ENCODE assay signal across 21 cellular contexts in genomic region chr4:41597494-41597893, GRCh38. TPM values are rescaled to one million over a fixed set of nuclear protein-coding genes. Genes with fewer than 3 reads are reported as not detected.
DNase-seq lines count a peak whose midpoint lies in the region; ATAC-seq, FAIRE-seq and TF ChIP-seq lines count a peak whose summit lies in the region.
"Had no signal": no experiment of that assay in that cellular context is flagged by ENCODE, and none has a peak within 500 bp of the region (broad histone marks: within the 10 kb centered on the region; RNA-seq: fewer than 3 reads in every experiment).

No MANE protein-coding gene starts in this region.

- no peak overlapping the region for H2AFZ ChIP-seq in trophoblast cell (ENCODE audit: insufficient read depth, low read length, poor library complexity)
- no peak overlapping the region for H2AFZ ChIP-seq in osteoblast (ENCODE audit: low read length)

- H3K4me3 ChIP-seq in A549 = no peak overlapping the region
- no peak overlapping the region for H3K4me3 ChIP-seq in HEK293 (ENCODE audit: low read depth, low read length)
- H3K4me3 ChIP-seq in trophoblast cell (ENCODE audit: low read depth, low read length) = no peak overlapping the region
- no peak overlapping the region for H3K4me3 ChIP-seq in osteoblast (ENCODE audit: insufficient read depth, low read length)
- H3K4me3 ChIP-seq: BLaER1 had no signal

- no peak overlapping the region for H4K12ac ChIP-seq in trophoblast cell (ENCODE audit: low read depth, low read length)

- TF ChIP-seq POLR2A in A549 (IDR thresholded peaks at IDR 0.05; ENCODE audit: low read length) = no peak

- CTCF ChIA-PET in A549 (lab: Yijun Ruan, JAX) (interaction anchor here (0.9 kb wide), 1 partner anchor 96 kb away, joined by 3 read pairs; no protein-coding TSS in a partner anchor), HEK293 (lab: Yijun Ruan, JAX) (no interaction called here)
- CTCF ChIA-PET in activated CD4-positive, alpha-beta memory T cell treated with anti-CD3 and anti-CD28 coated beads, Interleukin-2, amount 10 ng/mL, durations not matched to agents 7 days and 5 days (lab: Charles Lee) = no interaction called here

- no peak overlapping the region for H4K8ac ChIP-seq in trophoblast cell (ENCODE audit: low read depth, low read length)

- no peak overlapping the region for H2BK12ac ChIP-seq in trophoblast cell (ENCODE audit: low read length)

- no peak overlapping the region for H3K4me3 Mint-ChIP-seq in activated CD4-positive, alpha-beta memory T cell treated with anti-CD3 and anti-CD28 coated beads, Interleukin-2, amount 10 ng/mL, durations not matched to agents 7 days and 5 days
- H3K4me3 Mint-ChIP-seq: CD4-positive, alpha-beta T cell; CD8-positive, alpha-beta T cell had no signal

- H3K9ac ChIP-seq in trophoblast cell (ENCODE audit: low read length) = no peak overlapping the region
- H3K9ac ChIP-seq: BLaER1 had no signal

- H3K9me3 Mint-ChIP-seq in activated CD4-positive, alpha-beta memory T cell treated with anti-CD3 and anti-CD28 coated beads, Interleukin-2, amount 10 ng/mL, durations not matched to agents 7 days and 5 days = no peaks in the 10 kb centered on the region
- H3K9me3 Mint-ChIP-seq: CD8-positive, alpha-beta T cell had no signal

- H4K20me1 ChIP-seq in osteoblast (ENCODE audit: insufficient read depth, low read length) = no peaks in the 10 kb centered on the region
- H4K20me1 ChIP-seq: BLaER1 had no signal

- TF ChIP-seq CTCF in A549 (IDR thresholded peaks at IDR 0.05) = no peak
- TF ChIP-seq CTCF in HEK293 (tag by site-specific recombination; IDR thresholded peaks at IDR 0.05) = no peak
- TF ChIP-seq CTCF in osteoblast (IDR thresholded peaks at IDR 0.05; ENCODE audit: extremely low read depth, low read depth, low read length) = no peak

- no peak for FAIRE-seq in A549 (lab: Jason Lieb, UNC)
- FAIRE-seq: D721Med, G401.6, GM12891, GM19239 had no signal

- no peak overlapping the region for H3K4ac ChIP-seq in trophoblast cell (ENCODE audit: low read depth, low read length)

- intact Hi-C loops in Right ventricle myocardium inferior (cut with DNase I) = no loop called here

- peaks cover 79% of the 10 kb centered on the region for H3K4me1 ChIP-seq in A549
- peaks cover 4% of the 10 kb centered on the region; the same call in 1 of the 2 replicates for H3K4me1 ChIP-seq in HEK293 (ENCODE audit: control insufficient read depth, insufficient read depth, low read length)
- no peaks in the 10 kb centered on the region for H3K4me1 ChIP-seq in trophoblast cell (ENCODE audit: control insufficient read depth in 1 of 2, insufficient read depth in 2 of 2, low read length in 2 of 2)
- no peaks in the 10 kb centered on the region for H3K4me1 ChIP-seq in osteoblast (ENCODE audit: insufficient read depth, low read length)

- DNase-seq in A549 (ENCODE audit: low read depth in 1 of 2, low spot score in 1 of 2) (no peak), trophoblast cell (peak; percentile 32 to 74), osteoblast (ENCODE audit: insufficient read length, low spot score, missing footprints) (no peak), Right ventricle myocardium inferior (ENCODE audit: missing footprints) (no peak)
- DNase-seq in activated CD4-positive, alpha-beta memory T cell treated with anti-CD3 and anti-CD28 coated beads, Interleukin-2, amount 10 ng/mL, durations not matched to agents 7 days and 5 days = no peak
- DNase-seq: ACHN; BE2C; C1 segment of cervical spinal cord; Caco-2; Calu3; CD4-positive, alpha-beta T cell; CD8-positive, alpha-beta T cell; DMS79 treated with DMSO at 0.1 percent for 48 hours; GF-D8 had no signal

- H3K27ac Mint-ChIP-seq in activated CD4-positive, alpha-beta memory T cell treated with anti-CD3 and anti-CD28 coated beads, Interleukin-2, amount 10 ng/mL, durations not matched to agents 7 days and 5 days = no peak overlapping the region
- H3K27ac Mint-ChIP-seq: CD4-positive, alpha-beta T cell; CD8-positive, alpha-beta T cell had no signal

- H3K9me3 ChIP-seq in A549 (no peaks in the 10 kb centered on the region), HEK293 (ENCODE audit: control insufficient read depth, insufficient read depth, low read depth, low read length) (no peaks in the 10 kb centered on the region), trophoblast cell (ENCODE audit: insufficient read depth, low read depth, low read length) (no peaks in the 10 kb centered on the region), osteoblast (ENCODE audit: low read depth, low read length) (no peaks in the 10 kb centered on the region)
- H3K9me3 ChIP-seq: BE2C, BLaER1, Caco-2 had no signal

- TF ChIP-seq RAD21 in A549 (conservative IDR thresholded peaks at IDR 0.05 in 1 of 2, IDR thresholded peaks at IDR 0.05 in 1 of 2) = no peak

- H2AK5ac ChIP-seq in trophoblast cell (ENCODE audit: low read length) = no peak overlapping the region

- no peak overlapping the region for H4K91ac ChIP-seq in trophoblast cell (ENCODE audit: low read depth, low read length)

- ATAC-seq in A549 (no peak), Right ventricle myocardium inferior (no peak)
- ATAC-seq: CD8-positive, alpha-beta T cell had no signal

- no peak overlapping the region for H3K18ac ChIP-seq in trophoblast cell (ENCODE audit: low read length)

- no peaks in the 10 kb centered on the region for H3K27me3 Mint-ChIP-seq in activated CD4-positive, alpha-beta memory T cell treated with anti-CD3 and anti-CD28 coated beads, Interleukin-2, amount 10 ng/mL, durations not matched to agents 7 days and 5 days

- H3K4me2 ChIP-seq in A549 (peak overlapping the region; percentile 78), trophoblast cell (ENCODE audit: low read length) (no peak overlapping the region), osteoblast (ENCODE audit: insufficient read depth, low read length) (no peak overlapping the region)
- H3K4me2 ChIP-seq: BLaER1 had no signal

- H3K36me3 ChIP-seq in HEK293 (ENCODE audit: control insufficient read depth in 2 of 2, insufficient read depth in 1 of 2, low read length in 2 of 2) = no peaks in the 10 kb centered on the region
- H3K36me3 ChIP-seq in trophoblast cell (ENCODE audit: control insufficient read depth in 1 of 2, insufficient read depth in 2 of 2, low read length in 2 of 2) = no peaks in the 10 kb centered on the region
- no peaks in the 10 kb centered on the region for H3K36me3 ChIP-seq in osteoblast (ENCODE audit: insufficient read depth, low read length)
- H3K36me3 ChIP-seq: BE2C, BLaER1 had no signal

- no peak overlapping the region for H2BK120ac ChIP-seq in trophoblast cell (ENCODE audit: insufficient read depth, low read length, poor library complexity)

- H3K27ac ChIP-seq in A549 (peak overlapping the region in 1 of 2 experiments; percentile 49; a peak in 3 of 6 replicates), HEK293 (ENCODE audit: extremely low read depth, low read depth, low read length) (no peak overlapping the region), trophoblast cell (ENCODE audit: low read depth, low read length) (no peak overlapping the region), osteoblast (ENCODE audit: low read depth, low read length) (no peak overlapping the region)
- H3K27ac ChIP-seq: 22Rv1, BLaER1 had no signal

- no peaks in the 10 kb centered on the region for H3K4me1 Mint-ChIP-seq in activated CD4-positive, alpha-beta memory T cell treated with anti-CD3 and anti-CD28 coated beads, Interleukin-2, amount 10 ng/mL, durations not matched to agents 7 days and 5 days

- H3K27me3 ChIP-seq in trophoblast cell (ENCODE audit: insufficient read depth, low read length) = no peaks in the 10 kb centered on the region
- no peaks in the 10 kb centered on the region for H3K27me3 ChIP-seq in osteoblast (ENCODE audit: insufficient read depth, low read length)
- H3K27me3 ChIP-seq: BE2C, BLaER1 had no signal

- POLR2A ChIA-PET in A549 (lab: Yijun Ruan, JAX) (no interaction called here), HEK293 (lab: Yijun Ruan, JAX) (no interaction called here)
- POLR2A ChIA-PET in activated CD4-positive, alpha-beta memory T cell treated with anti-CD3 and anti-CD28 coated beads, Interleukin-2, amount 10 ng/mL, durations not matched to agents 7 days and 5 days (lab: Charles Lee) = no interaction called here

- H3K79me2 ChIP-seq in trophoblast cell (ENCODE audit: control insufficient read depth, insufficient read depth, low read length, poor library complexity) = no peaks in the 10 kb centered on the region
- no peaks in the 10 kb centered on the region for H3K79me2 ChIP-seq in osteoblast (ENCODE audit: insufficient read depth, low read length)

- H2BK5ac ChIP-seq in trophoblast cell (ENCODE audit: low read depth, low read length, poor library complexity) = no peak overlapping the region

- H3K79me1 ChIP-seq in trophoblast cell (ENCODE audit: low read length) = no peaks in the 10 kb centered on the region

- H3K23ac ChIP-seq in trophoblast cell (ENCODE audit: low read length) = no peak overlapping the region

- H3K36me3 Mint-ChIP-seq in activated CD4-positive, alpha-beta memory T cell treated with anti-CD3 and anti-CD28 coated beads, Interleukin-2, amount 10 ng/mL, durations not matched to agents 7 days and 5 days (ENCODE audit: low read depth) = no peaks in the 10 kb centered on the region
- H3K36me3 Mint-ChIP-seq: CD8-positive, alpha-beta T cell had no signal

- no peak overlapping the region for H3K14ac ChIP-seq in trophoblast cell (ENCODE audit: low read length)

- TF ChIP-seq EP300 in A549 (IDR thresholded peaks at IDR 0.05) = no peak

TF ChIP-seq in A549, 52 proteins besides CTCF, POLR2A, EP300 and RAD21:
- TF ChIP-seq CEBPB (IDR thresholded peaks at IDR 0.05) (no peak), RFX5 (IDR thresholded peaks at IDR 0.05) (no peak), NPAS2 (CRISPR knock-in tag; IDR thresholded peaks at IDR 0.05; ENCODE audit: borderline replicate concordance) (no peak), HOXA7 (CRISPR knock-in tag; IDR thresholded peaks at IDR 0.05) (no peak)
TF ChIP-seq in A549: peak in this region for 0.

TF ChIP-seq in HEK293, 187 proteins besides CTCF, POLR2A, EP300 and RAD21 (continues in another document):
- TF ChIP-seq ZNF10 (tag by site-specific recombination; IDR thresholded peaks at IDR 0.05) = peak; percentile 81

RNA-seq across cellular contexts. Expression of gene LIMCH1, which starts 59.5 kb away (rescaled TPM):
- polyA plus RNA-seq in A549 (2011; rRNA removed) = 88.9 and 96.6 TPM in 2 replicates
- 23.0 and 23.6 TPM in 2 replicates for polyA plus RNA-seq in A549 (2012; cell fraction: cytosol; rRNA removed)
- 111 and 136 TPM in 2 replicates for polyA plus RNA-seq in A549 (2012; cell fraction: nucleus; rRNA removed)
- polyA plus RNA-seq in A549 (2017; fragmentation: RNase III; extraction: RNeasy Plus Mini Kit Qiagen cat#74134 plus additional on column Dnase treatment) = 51.6 to 53.9 TPM (median 52.9 TPM) in 3 replicates
- 103 and 125 TPM in 2 replicates for polyA minus RNA-seq in A549 (2011; rRNA and poly(A)+ RNA removed)
- 38.8 and 40.1 TPM in 2 replicates for polyA plus RNA-seq in trophoblast cell (2013)
- 6.5 and 9.0 TPM in 2 replicates for total RNA-seq in osteoblast
- total RNA-seq in activated CD4-positive, alpha-beta memory T cell treated with anti-CD3 and anti-CD28 coated beads, Interleukin-2, amount 10 ng/mL, durations not matched to agents 7 days and 5 days = not detected
- 294 TPM for total RNA-seq in Right ventricle myocardium inferior
- total RNA-seq: CD4-positive, alpha-beta T cell; CD8-positive, alpha-beta T cell had no signal

Comparison
In these comparisons a context has a peak if more than half of its experiments do, and no peak if none do; other contexts are left out.
1. DNase-seq: peak in trophoblast cell (2 of 2); none in A549 (0 of 2), osteoblast (single experiment), activated CD4-positive, alpha-beta memory T cell treated with anti-CD3 and anti-CD28 coated beads, Interleukin-2, amount 10 ng/mL, durations not matched to agents 7 days and 5 days (single experiment) and Right ventricle myocardium inferior (single experiment).
2. RNA of gene LIMCH1, which starts 59.5 kb away (total RNA-seq): 294 TPM in Right ventricle myocardium inferior (single experiment); 6.5 to 9.0 TPM in osteoblast and not detected in activated CD4-positive, alpha-beta memory T cell treated with anti-CD3 and anti-CD28 coated beads, Interleukin-2, amount 10 ng/mL, durations not matched to agents 7 days and 5 days; every median in the first group is over 10 times any median in the second.